17 cellular contexts compared by ENCODE assay signal in the genomic region with DNA sequence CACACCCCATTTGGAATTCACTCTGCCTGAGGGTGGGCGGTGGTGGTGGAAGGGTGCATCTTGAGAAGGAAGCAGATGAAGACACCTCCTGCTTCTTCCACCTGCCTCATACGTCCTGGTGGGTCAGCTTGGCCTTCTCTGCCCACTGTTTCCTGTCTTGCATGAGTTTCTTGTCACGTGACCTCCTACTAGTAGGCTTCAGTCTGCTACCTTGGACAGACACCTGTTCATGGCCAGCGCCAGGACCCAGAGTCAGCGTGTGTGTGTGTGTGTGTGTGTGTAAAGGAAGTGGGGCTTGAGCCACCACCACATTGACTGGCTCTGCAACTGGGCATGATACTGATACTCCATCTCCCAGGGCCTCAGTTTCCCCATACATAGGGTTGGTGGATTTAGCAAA. TPM values are rescaled to one million over a fixed set of nuclear protein-coding genes. Genes with fewer than 3 reads are reported as not detected.
A peak's percentile ranks its signal among the peaks of the same experiment; 100 is the strongest.
DNase-seq lines count a peak whose midpoint lies in the region; ATAC-seq and TF ChIP-seq lines count a peak whose summit lies in the region.
"Had no signal": no experiment of that assay in that cellular context is flagged by ENCODE, and none has a peak within 500 bp of the region (broad histone marks: within the 10 kb centered on the region; RNA-seq: fewer than 3 reads in every experiment).

No MANE protein-coding gene starts in this region.

- DNase-seq in DMS53 (lab: John Stamatoyannopoulos, UW): peak; percentile 40
- DNase-seq in DMS53 treated with DMSO at 0.1 percent for 48 hours (lab: John Stamatoyannopoulos, UW; ENCODE audit: unreplicated experiment): no peak
- DNase-seq in GM10248 (ENCODE audit: extremely low spot score): peak; percentile 9
- DNase-seq in RPMI8226: peak; percentile 76
- DNase-seq in endothelial cell (ENCODE audit: low spot score): no peak
- no peak for DNase-seq in DMS 273 (lab: John Stamatoyannopoulos, UW; ENCODE audit: unreplicated experiment)
- no peak for DNase-seq in brain microvascular endothelial cell
- DNase-seq: AML-193; CD4-positive, alpha-beta T cell; H7; KBM-7 had no signal

- H3K4me1 Mint-ChIP-seq in endothelial cell (ENCODE audit: unreplicated experiment): peaks cover 14% of the 10 kb centered on the region

- CTCF ChIA-PET in GM10248 (lab: Yijun Ruan, JAX): no interaction called here

- no peak overlapping the region for H3K27ac Mint-ChIP-seq in endothelial cell (ENCODE audit: unreplicated experiment)
- H3K27ac Mint-ChIP-seq: CD4-positive, alpha-beta T cell; GM23338 had no signal

- no peak for ATAC-seq in HG03039 (IDR thresholded peaks at IDR 0.05; ENCODE audit: unreplicated experiment)
- ATAC-seq: A549, GM23338, HCT116 had no signal

- peak overlapping the region; percentile 51 for H3K4me3 Mint-ChIP-seq in endothelial cell (ENCODE audit: unreplicated experiment)
- H3K4me3 Mint-ChIP-seq: CD4-positive, alpha-beta T cell; GM23338 had no signal

- H3K36me3 Mint-ChIP-seq in endothelial cell (ENCODE audit: low read depth, unreplicated experiment): no peaks in the 10 kb centered on the region

- peaks cover 44% of the 10 kb centered on the region for H3K27me3 ChIP-seq in brain microvascular endothelial cell (replicated peaks)

- no peaks in the 10 kb centered on the region for H3K36me3 ChIP-seq in brain microvascular endothelial cell (replicated peaks)

- POLR2A ChIA-PET in GM10248 (lab: Yijun Ruan, JAX): no interaction called here

- no peak overlapping the region for H3K4me3 ChIP-seq in brain microvascular endothelial cell (ENCODE audit: low read depth, low read length)
- H3K4me3 ChIP-seq: A549, GM23338 had no signal

- no peaks in the 10 kb centered on the region for H3K9me3 Mint-ChIP-seq in endothelial cell (ENCODE audit: unreplicated experiment)
- H3K9me3 Mint-ChIP-seq: CD4-positive, alpha-beta T cell had no signal

- no peak for TF ChIP-seq CTCF in GM10248 (IDR thresholded peaks at IDR 0.05; ENCODE audit: control extremely low read depth, extremely low read depth, low read depth, missing control alignments)
- no peak for TF ChIP-seq CTCF in endothelial cell (IDR thresholded peaks at IDR 0.05; ENCODE audit: unreplicated experiment)
- TF ChIP-seq CTCF in brain microvascular endothelial cell (IDR thresholded peaks at IDR 0.05; ENCODE audit: low read depth, low read length, missing control alignments): no peak

- peaks cover 22% of the 10 kb centered on the region for H3K27me3 Mint-ChIP-seq in endothelial cell (ENCODE audit: unreplicated experiment)

- H3K27ac ChIP-seq in brain microvascular endothelial cell: no peak overlapping the region
- H3K27ac ChIP-seq: 22Rv1, A549, C4-2B had no signal

- in situ Hi-C loops in brain microvascular endothelial cell (cut with HindIII; ENCODE audit: low pct_ligation_motif_present, low sequenced_read_pairs): no loop called here

RNA-seq across cellular contexts. Expression of a gene that starts 17.1 kb away (rescaled TPM):
- total RNA-seq in endothelial cell (ENCODE audit: unreplicated experiment): 9.8 TPM

RNA-seq across cellular contexts. Expression of a gene that starts 26.2 kb away (rescaled TPM):
- total RNA-seq in endothelial cell (ENCODE audit: unreplicated experiment): 8.7 TPM
- total RNA-seq: CD4-positive, alpha-beta T cell had no signal

RNA-seq across cellular contexts. Expression of a gene that starts 32.7 kb away (rescaled TPM):
- total RNA-seq in endothelial cell (ENCODE audit: unreplicated experiment): 10.3 TPM

RNA-seq across cellular contexts. Expression of a gene that starts 32.9 kb away (rescaled TPM):
- 50.6 TPM for total RNA-seq in endothelial cell (ENCODE audit: unreplicated experiment)

Comparison
In these comparisons a context has a peak if more than half of its experiments do, and no peak if none do; other contexts are left out.
1. DNase-seq: peak in DMS53 (single experiment), GM10248 (single experiment) and RPMI8226 (single experiment); none in DMS53 treated with DMSO at 0.1 percent for 48 hours (single experiment), endothelial cell (single experiment), DMS 273 (single experiment) and brain microvascular endothelial cell (single experiment).